In genomic region chr7:122143376-122143750, GRCh38 we compare ENCODE assay signal across 8 cellular contexts. TPM values are rescaled to one million over a fixed set of nuclear protein-coding genes. Genes with fewer than 3 reads are reported as not detected.
DNase-seq lines count a peak whose midpoint lies in the region; ATAC-seq and TF ChIP-seq lines count a peak whose summit lies in the region.

No MANE protein-coding gene starts in this region.

- ATAC-seq in HG03520 (IDR thresholded peaks at IDR 0.05; ENCODE audit: unreplicated experiment): no peak

- H3K27me3 ChIP-seq in A673 (replicated peaks; ENCODE audit: insufficient read depth, low read depth, low read length, poor library complexity): no peaks in the 10 kb centered on the region
- H3K27me3 ChIP-seq in Peyer's patch: no peaks in the 10 kb centered on the region
- no peaks in the 10 kb centered on the region for H3K27me3 ChIP-seq in liver (ENCODE audit: control insufficient read depth in 4 of 4, insufficient read depth in 4 of 4, low read length in 3 of 4)

- no peaks in the 10 kb centered on the region for H3K9me3 ChIP-seq in A673 (ENCODE audit: low read depth, low read length, poor library complexity, severe bottlenecking)
- no peaks in the 10 kb centered on the region for H3K9me3 ChIP-seq in Peyer's patch
- H3K9me3 ChIP-seq in liver (ENCODE audit: control insufficient read depth in 4 of 4, low read length in 3 of 4): no peaks in the 10 kb centered on the region

- peak overlapping the region; percentile 66 to 81 for H3K9ac ChIP-seq in liver (ENCODE audit: low read depth in 1 of 2, low read length in 2 of 2)

- POLR2A ChIA-PET in A673 (lab: Charles Lee; ENCODE audit: low non-redundant PET): interaction anchor here (0.6 kb wide), 1 partner anchor 1414 kb away, joined by 3 read pairs; the partner anchor contains the start of gene NDUFA5

- H3K4me1 ChIP-seq in A673 (ENCODE audit: insufficient read depth, low read length, poor library complexity, severe bottlenecking) (peaks cover 33% of the 10 kb centered on the region), Peyer's patch (no peaks in the 10 kb centered on the region), liver (ENCODE audit: control insufficient read depth in 4 of 4, insufficient read depth in 4 of 4, low read length in 3 of 4) (peaks cover 2 to 26% (median 17%) of the 10 kb centered on the region in 4 donors)

- DNase-seq in A673 (ENCODE audit: low spot score) (peak; percentile 42), GM20000 (ENCODE audit: low spot score) (peak; percentile 8), Peyer's patch (peak in 2 of 3 donors; percentile 49 to 57), coronary artery (ENCODE audit: low spot score) (peak; percentile 74), superior temporal gyrus (ENCODE audit: extremely low spot score) (peak; percentile 17), midbrain (lab: John Stamatoyannopoulos, UW) (no peak)

- intact Hi-C loops in A673 (cut with micrococcal nuclease; ENCODE audit: unreplicated experiment): loop anchor here (5.0 kb wide), 2 partner anchors 126 to 159 kb away; partner anchors contain the start of gene FEZF1

- no peak for TF ChIP-seq RAD21 in liver (IDR thresholded peaks at IDR 0.05)

- H3K36me3 ChIP-seq in A673 (ENCODE audit: insufficient read depth, low read length, poor library complexity, severe bottlenecking) (no peaks in the 10 kb centered on the region), Peyer's patch (no peaks in the 10 kb centered on the region), liver (ENCODE audit: control insufficient read depth in 4 of 4, insufficient read depth in 3 of 4, low read depth in 1 of 4, low read length in 3 of 4) (no peaks in the 10 kb centered on the region)

- H3K4me3 ChIP-seq in A673 (ENCODE audit: low read depth, low read length, poor library complexity, severe bottlenecking): peak overlapping the region; percentile 82
- H3K4me3 ChIP-seq in Peyer's patch: peak overlapping the region; percentile 59 to 83 (median 72)
- peak overlapping the region; percentile 91 for H3K4me3 ChIP-seq in coronary artery
- H3K4me3 ChIP-seq in liver (ENCODE audit: low read depth in 1 of 3, low read length in 3 of 3): peak overlapping the region; percentile 80 to 92 (median 87)

- no peak for TF ChIP-seq POLR2A in Peyer's patch (IDR thresholded peaks at IDR 0.05)

- CTCF ChIA-PET in A673 (lab: Charles Lee): interaction anchor here (0.5 kb wide), 1 partner anchor 1121 kb away, joined by 3 read pairs; no protein-coding TSS in a partner anchor

- BruUV-seq in A673 (replicated peaks; lab: Mats Ljungman, UMichigan): no TSS peak

- 2% methylated on average over 18 of the region's 18 CpGs for WGBS in liver

- peak overlapping the region; percentile 89 for H3K27ac ChIP-seq in A673 (ENCODE audit: low read depth, low read length, poor library complexity, severe bottlenecking)
- H3K27ac ChIP-seq in Peyer's patch: peak overlapping the region; percentile 79 to 94 (median 86)
- H3K27ac ChIP-seq in coronary artery: peak overlapping the region; percentile 98
- peak overlapping the region; percentile 90 to 98 for H3K27ac ChIP-seq in liver (ENCODE audit: low read depth in 1 of 2, low read length in 2 of 2)

- TF ChIP-seq CTCF in A673 (conservative IDR thresholded peaks at IDR 0.05; ENCODE audit: low read depth, low read length): no peak
- TF ChIP-seq CTCF in GM20000 (IDR thresholded peaks at IDR 0.05; ENCODE audit: extremely low read depth, missing control alignments): no peak
- no peak for TF ChIP-seq CTCF in Peyer's patch (IDR thresholded peaks at IDR 0.05)
- no peak for TF ChIP-seq CTCF in coronary artery (IDR thresholded peaks at IDR 0.05)
- no peak for TF ChIP-seq CTCF in liver (IDR thresholded peaks at IDR 0.05; ENCODE audit: low read depth, low read length, missing input control)

TF ChIP-seq in liver, 16 proteins besides CTCF, POLR2A, EP300 and RAD21:
- TF ChIP-seq REST (IDR thresholded peaks at IDR 0.05) (no peak), NR2F2 (IDR thresholded peaks at IDR 0.05) (no peak), FOXA2 (IDR thresholded peaks at IDR 0.05) (no peak), YY1 (IDR thresholded peaks at IDR 0.05) (no peak), HNF4G (IDR thresholded peaks at IDR 0.05) (no peak), ATF3 (IDR thresholded peaks at IDR 0.05) (no peak), HNF4A (conservative IDR thresholded peaks at IDR 0.05) (no peak), SP1 (IDR thresholded peaks at IDR 0.05) (no peak), EGR1 (IDR thresholded peaks at IDR 0.05; ENCODE audit: low read depth in 2 of 2) (no peak), ZBTB33 (IDR thresholded peaks at IDR 0.05) (no peak), FOXA1 (IDR thresholded peaks at IDR 0.05) (no peak), RXRA (IDR thresholded peaks at IDR 0.05) (no peak), JUND (IDR thresholded peaks at IDR 0.05) (no peak), MAX (IDR thresholded peaks at IDR 0.05) (no peak), TAF1 (conservative IDR thresholded peaks at IDR 0.05) (no peak), GABPA (IDR thresholded peaks at IDR 0.05 in 1 of 2, conservative IDR thresholded peaks at IDR 0.05 in 1 of 2) (no peak)

RNA-seq across cellular contexts. Expression of gene AASS, which starts 0.7 kb away (rescaled TPM):
- total RNA-seq in A673 (2021): 38.8 and 44.4 TPM in 2 replicates
- total RNA-seq in Peyer's patch: 10 to 100 TPM; 10.1 to 28.5 (median 24.3) TPM
- 10 to 100 TPM; 10.8 to 95.4 TPM for total RNA-seq in liver
- polyA plus RNA-seq in liver: 10 to 100 TPM; 13.4 to 35.3 TPM
